Comparison of ENCODE assay signal across 12 cellular contexts in genomic region chr2:46534589-46534988, GRCh38. TPM values are rescaled to one million over a fixed set of nuclear protein-coding genes. Genes with fewer than 3 reads are reported as not detected.
A peak's percentile ranks its signal among the peaks of the same experiment; 100 is the strongest.
DNase-seq lines count a peak whose midpoint lies in the region; ATAC-seq and TF ChIP-seq lines count a peak whose summit lies in the region.
"Had no signal": no experiment of that assay in that cellular context is flagged by ENCODE, and none has a peak within 500 bp of the region (broad histone marks: within the 10 kb centered on the region; RNA-seq: fewer than 3 reads in every experiment).

No MANE protein-coding gene starts in this region.

- no peaks in the 10 kb centered on the region for H3K27me3 Mint-ChIP-seq in T-cell
- no peaks in the 10 kb centered on the region for H3K27me3 Mint-ChIP-seq in naive thymus-derived CD4-positive, alpha-beta T cell
- H3K27me3 Mint-ChIP-seq in glutamatergic neuron (ENCODE audit: unreplicated experiment) = no peaks in the 10 kb centered on the region

- no peaks in the 10 kb centered on the region for H3K36me3 ChIP-seq in naive thymus-derived CD4-positive, alpha-beta T cell (ENCODE audit: control insufficient read depth in 2 of 3, insufficient read depth in 3 of 3, low read length in 3 of 3)
- no peaks in the 10 kb centered on the region for H3K36me3 ChIP-seq in uterus

- H3K27me3 ChIP-seq in naive thymus-derived CD4-positive, alpha-beta T cell (ENCODE audit: control insufficient read depth in 2 of 2, insufficient read depth in 2 of 2, low read length in 2 of 2) = no peaks in the 10 kb centered on the region
- no peaks in the 10 kb centered on the region for H3K27me3 ChIP-seq in uterus

- CTCF ChIA-PET in T-cell (lab: Charles Lee) = interaction anchor here in 1 of 2 donors (1.1 kb wide), 1 partner anchor 33 kb away, joined by 3 read pairs; no protein-coding TSS in a partner anchor
- CTCF ChIA-PET in naive thymus-derived CD4-positive, alpha-beta T cell (lab: Charles Lee) = no interaction called here

- H3K36me3 Mint-ChIP-seq in T-cell (peaks cover 18% of the 10 kb centered on the region), glutamatergic neuron (ENCODE audit: unreplicated experiment) (peaks cover 4% of the 10 kb centered on the region)
- H3K36me3 Mint-ChIP-seq in naive thymus-derived CD4-positive, alpha-beta T cell = peaks cover 0 to 42% (median 25%) of the 10 kb centered on the region in 5 donors

- peaks cover 26 to 36% of the 10 kb centered on the region in 2 donors for H3K4me1 ChIP-seq in naive thymus-derived CD4-positive, alpha-beta T cell (ENCODE audit: control insufficient read depth in 2 of 2, insufficient read depth in 2 of 2, low read length in 2 of 2)
- H3K4me1 ChIP-seq in uterus = no peaks in the 10 kb centered on the region

- TF ChIP-seq POLR2A in uterus (IDR thresholded peaks at IDR 0.05) = no peak

- H3K27ac Mint-ChIP-seq in T-cell (peak overlapping the region; percentile 83 to 92), glutamatergic neuron (ENCODE audit: unreplicated experiment) (no peak overlapping the region)
- H3K27ac Mint-ChIP-seq in naive thymus-derived CD4-positive, alpha-beta T cell = peak overlapping the region in 8 of 9 donors; percentile 37 to 87 (median 80)

- DNase-seq in GM12865 (ENCODE audit: low read depth) (peak; percentile 46), T-cell (no peak), uterus (no peak), cerebellar cortex (ENCODE audit: low spot score) (no peak), glutamatergic neuron (no peak), NK-92 (lab: John Stamatoyannopoulos, UW; ENCODE audit: unreplicated experiment) (no peak)
- DNase-seq in naive thymus-derived CD4-positive, alpha-beta T cell = no peak
- DNase-seq: activated CD4-positive, alpha-beta T cell treated with anti-CD3 and anti-CD28 coated beads, Interleukin-2, amount 50 U/mL, for 1 hour; DMS79 had no signal

- ATAC-seq in HG03135 (IDR thresholded peaks at IDR 0.05; ENCODE audit: unreplicated experiment) (peak; percentile 42), T-cell (replicated peaks in 1 of 4) (peak in 3 of 4 experiments; percentile 26 to 54 (median 35))
- ATAC-seq in naive thymus-derived CD4-positive, alpha-beta T cell = peak; percentile 36
- ATAC-seq: Panc1 had no signal

- POLR2A ChIA-PET in T-cell (lab: Charles Lee) = interaction anchor here in 1 of 2 donors (0.6 kb wide), 1 partner anchor 48 kb away, joined by 5 read pairs; no protein-coding TSS in a partner anchor
- POLR2A ChIA-PET in naive thymus-derived CD4-positive, alpha-beta T cell (lab: Charles Lee) = interaction anchor here (1.1 kb wide), 1 partner anchor 10 kb away, joined by 3 read pairs; no protein-coding TSS in a partner anchor

- peak overlapping the region; percentile 49 to 66 (median 53) for H3K4me3 Mint-ChIP-seq in T-cell
- H3K4me3 Mint-ChIP-seq in naive thymus-derived CD4-positive, alpha-beta T cell = peak overlapping the region in 9 of 10 donors; percentile 62 to 82 (median 68)
- no peak overlapping the region for H3K4me3 Mint-ChIP-seq in glutamatergic neuron (ENCODE audit: unreplicated experiment)

- no peak for TF ChIP-seq CTCF in GM12865 (IDR thresholded peaks at IDR 0.05; ENCODE audit: insufficient read depth, low read depth, low read length, missing control alignments)
- no peak for TF ChIP-seq CTCF in uterus (IDR thresholded peaks at IDR 0.05)
- no peak for TF ChIP-seq CTCF in glutamatergic neuron (IDR thresholded peaks at IDR 0.05; ENCODE audit: partially characterized antibody, unreplicated experiment)

- H3K4me3 ChIP-seq in GM12865 (ENCODE audit: low read depth, low read length) (peak overlapping the region; percentile 29; the same call in 1 of the 2 replicates), uterus (no peak overlapping the region)
- peak overlapping the region; percentile 33 for H3K4me3 ChIP-seq in naive thymus-derived CD4-positive, alpha-beta T cell (ENCODE audit: low read length)

- no peaks in the 10 kb centered on the region for H3K9me3 ChIP-seq in naive thymus-derived CD4-positive, alpha-beta T cell (ENCODE audit: control insufficient read depth in 2 of 3, low read length in 3 of 3)
- no peaks in the 10 kb centered on the region for H3K9me3 ChIP-seq in uterus

- peak overlapping the region; percentile 54 for H3K27ac ChIP-seq in naive thymus-derived CD4-positive, alpha-beta T cell (ENCODE audit: low read depth, low read length)
- no peak overlapping the region for H3K27ac ChIP-seq in uterus

- intact Hi-C loops in naive thymus-derived CD4-positive, alpha-beta T cell (cut with micrococcal nuclease) = no loop called here
- intact Hi-C loops in uterus (cut with DNase I; ENCODE audit: low total_unique reads) = no loop called here

- peaks cover 40 to 56% (median 54%) of the 10 kb centered on the region in 3 donors for H3K4me1 Mint-ChIP-seq in T-cell
- H3K4me1 Mint-ChIP-seq in naive thymus-derived CD4-positive, alpha-beta T cell = peaks cover 26 to 55% (median 44%) of the 10 kb centered on the region in 7 donors
- H3K4me1 Mint-ChIP-seq in glutamatergic neuron (ENCODE audit: low read depth, unreplicated experiment) = peaks cover 8% of the 10 kb centered on the region

- H3K9me3 Mint-ChIP-seq in T-cell (no peaks in the 10 kb centered on the region), glutamatergic neuron (ENCODE audit: unreplicated experiment) (no peaks in the 10 kb centered on the region)
- no peaks in the 10 kb centered on the region for H3K9me3 Mint-ChIP-seq in naive thymus-derived CD4-positive, alpha-beta T cell

RNA-seq across cellular contexts. Expression of gene RHOQ, which starts 7.7 kb away (rescaled TPM):
- total RNA-seq in T-cell = 10 to 100 TPM; 15.9 to 25.2 (median 19.6) TPM
- 10 to 100 TPM in 4 of 5 experiments, 1 to 10 TPM in 1; 7.1 to 73.1 (median 27.0) TPM for total RNA-seq in naive thymus-derived CD4-positive, alpha-beta T cell
- polyA plus RNA-seq in naive thymus-derived CD4-positive, alpha-beta T cell = under 1 TPM; 0.35 to 0.89 TPM
- total RNA-seq in uterus = 100 to 1,000 TPM in 2 of 4 donors, 10 to 100 TPM in 2; 62.0 to 221 (median 100.0) TPM
- total RNA-seq in glutamatergic neuron (ENCODE audit: unreplicated experiment) = 65.2 TPM

RNA-seq across cellular contexts. Expression of gene ATP6V1E2, which starts 7.8 kb away (rescaled TPM):
- total RNA-seq in T-cell = 10 to 100 TPM in 4 of 5 donors, 1 to 10 TPM in 1; 8.8 to 16.6 (median 13.8) TPM
- 10 to 100 TPM in 3 of 5 experiments, 1 to 10 TPM in 2; 6.4 to 34.1 (median 15.2) TPM for total RNA-seq in naive thymus-derived CD4-positive, alpha-beta T cell
- 10 to 100 TPM in 1 of 2 donors, 1 to 10 TPM in 1; 8.5 to 10.6 TPM for polyA plus RNA-seq in naive thymus-derived CD4-positive, alpha-beta T cell
- 1 to 10 TPM in 2 of 4 donors, not detected in 2; 4.6 to 5.3 TPM for total RNA-seq in uterus
- total RNA-seq in glutamatergic neuron (ENCODE audit: unreplicated experiment) = 9.9 TPM

RNA-seq across cellular contexts. Expression of gene TMEM247, which starts 55.2 kb away (rescaled TPM):
- not detected for total RNA-seq in T-cell
- not detected for total RNA-seq in naive thymus-derived CD4-positive, alpha-beta T cell
- not detected for polyA plus RNA-seq in naive thymus-derived CD4-positive, alpha-beta T cell
- not detected for total RNA-seq in uterus
- not detected for total RNA-seq in glutamatergic neuron (ENCODE audit: unreplicated experiment)
- total RNA-seq: left lobe of liver had no signal

Comparison
In these comparisons a context has a peak if more than half of its experiments do, and no peak if none do; other contexts are left out.
1. H3K4me3 ChIP-seq: peak in GM12865 (single experiment) and naive thymus-derived CD4-positive, alpha-beta T cell (single experiment); none in uterus (0 of 2).
2. Peak in every context shown above with its lines, with median percentiles within 50 percentile points of each other: ATAC-seq.